ENCODE assay signal across 24 cellular contexts in genomic region chr9:93178851-93179786, GRCh38. TPM values are rescaled to one million over a fixed set of nuclear protein-coding genes. Genes with fewer than 3 reads are reported as not detected.
DNase-seq lines count a peak whose midpoint lies in the region; ATAC-seq and TF ChIP-seq lines count a peak whose summit lies in the region.
"Had no signal": no experiment of that assay in that cellular context is flagged by ENCODE, and none has a peak within 500 bp of the region (broad histone marks: within the 10 kb centered on the region; RNA-seq: fewer than 3 reads in every experiment).

No MANE protein-coding gene starts in this region.

- H3K27ac Mint-ChIP-seq in stimulated activated naive CD8-positive, alpha-beta T cell treated with anti-CD3 and anti-CD28 coated beads, Interleukin-15, amount 100 ng/mL, for 72 hours: peak overlapping the region; percentile 8 to 27
- H3K27ac Mint-ChIP-seq: CD14-positive monocyte; CD4-positive, alpha-beta T cell had no signal

- no peak overlapping the region for H3K27ac ChIP-seq in osteoblast (ENCODE audit: low read depth, low read length)
- H3K27ac ChIP-seq: A549; BLaER1 treated with 17β-estradiol and CSF1 and Interleukin-3, amounts not matched to agents 10 nM and 100 nM; GM23248 had no signal

- TF ChIP-seq CTCF in osteoblast (IDR thresholded peaks at IDR 0.05; ENCODE audit: extremely low read depth, low read depth, low read length): no peak

- H3K79me2 ChIP-seq in osteoblast (ENCODE audit: insufficient read depth, low read length): no peaks in the 10 kb centered on the region

- no peak for ATAC-seq in Right ventricle myocardium inferior
- no peak for ATAC-seq in Right ventricle myocardium superior (ENCODE audit: poor library complexity)
- ATAC-seq in stimulated activated naive CD8-positive, alpha-beta T cell treated with anti-CD3 and anti-CD28 coated beads, Interleukin-15, amount 100 ng/mL, for 72 hours: no peak
- ATAC-seq in stimulated activated naive CD8-positive, alpha-beta T cell treated with anti-CD3 and anti-CD28 coated beads, Interleukin-15, Interleukin-2, amounts not matched to agents 100 U/mL and 50 U/mL, for 24 hours: no peak
- ATAC-seq: A549, GM12878 had no signal

- no peaks in the 10 kb centered on the region for H3K9me3 ChIP-seq in osteoblast (ENCODE audit: low read depth, low read length)
- H3K9me3 ChIP-seq: A549; BE2C; BLaER1 treated with 17β-estradiol and CSF1 and Interleukin-3, amounts not matched to agents 10 nM and 100 nM had no signal

- no peaks in the 10 kb centered on the region for H3K9me3 Mint-ChIP-seq in stimulated activated naive CD8-positive, alpha-beta T cell treated with anti-CD3 and anti-CD28 coated beads, Interleukin-15, amount 100 ng/mL, for 72 hours
- H3K9me3 Mint-ChIP-seq: CD4-positive, alpha-beta T cell; CD8-positive, alpha-beta memory T cell had no signal

- intact Hi-C loops in Right ventricle myocardium inferior (cut with DNase I): no loop called here
- intact Hi-C loops in Right ventricle myocardium superior (cut with DNase I): no loop called here

- H3K4me1 Mint-ChIP-seq in stimulated activated naive CD8-positive, alpha-beta T cell treated with anti-CD3 and anti-CD28 coated beads, Interleukin-15, amount 100 ng/mL, for 72 hours: peaks cover 11% of the 10 kb centered on the region

- peak; percentile 7 for DNase-seq in Right ventricle myocardium inferior (ENCODE audit: missing footprints)
- no peak for DNase-seq in Right ventricle myocardium superior
- no peak for DNase-seq in stimulated activated naive CD8-positive, alpha-beta T cell treated with anti-CD3 and anti-CD28 coated beads, Interleukin-15, amount 100 ng/mL, for 72 hours
- no peak for DNase-seq in stimulated activated naive CD8-positive, alpha-beta T cell treated with anti-CD3 and anti-CD28 coated beads, Interleukin-15, Interleukin-2, amounts not matched to agents 100 U/mL and 50 U/mL, for 24 hours
- DNase-seq in osteoblast (ENCODE audit: insufficient read length, low spot score, missing footprints): peak; percentile 73
- no peak for DNase-seq in effector CD8-positive, alpha-beta T cell (lab: John Stamatoyannopoulos, UW)
- no peak for DNase-seq in superior temporal gyrus (ENCODE audit: extremely low spot score)
- DNase-seq: 8988T; ACHN; AML-193; BE2C; CD4-positive, alpha-beta T cell; CD8-positive, alpha-beta memory T cell; DMS 273 treated with DMSO at 0.1 percent for 48 hours; DMS79; EL; GDM1; GM23248; H7; HCEC 1CT had no signal

- H4K20me1 ChIP-seq in osteoblast (ENCODE audit: insufficient read depth, low read length): no peaks in the 10 kb centered on the region

- peaks cover 32% of the 10 kb centered on the region for H3K27me3 ChIP-seq in osteoblast (ENCODE audit: insufficient read depth, low read length)

- no peak overlapping the region for H2AFZ ChIP-seq in osteoblast (ENCODE audit: low read length)
- H2AFZ ChIP-seq: GM23248 had no signal

- H3K4me3 Mint-ChIP-seq in stimulated activated naive CD8-positive, alpha-beta T cell treated with anti-CD3 and anti-CD28 coated beads, Interleukin-15, amount 100 ng/mL, for 72 hours: no peak overlapping the region
- H3K4me3 Mint-ChIP-seq: CD14-positive monocyte; CD4-positive, alpha-beta T cell; CD8-positive, alpha-beta memory T cell had no signal

- no peaks in the 10 kb centered on the region for H3K4me1 ChIP-seq in osteoblast (ENCODE audit: insufficient read depth, low read length)
- H3K4me1 ChIP-seq: A549, BE2C had no signal

- peaks cover 51% of the 10 kb centered on the region for H3K27me3 Mint-ChIP-seq in stimulated activated naive CD8-positive, alpha-beta T cell treated with anti-CD3 and anti-CD28 coated beads, Interleukin-15, amount 100 ng/mL, for 72 hours

- no peak overlapping the region for H3K4me3 ChIP-seq in osteoblast (ENCODE audit: insufficient read depth, low read length)
- H3K4me3 ChIP-seq: A549; BLaER1 treated with 17β-estradiol and CSF1 and Interleukin-3, amounts not matched to agents 10 nM and 100 nM; GM12878; GM23248 had no signal

- no peak overlapping the region for H3K4me2 ChIP-seq in osteoblast (ENCODE audit: insufficient read depth, low read length)
- H3K4me2 ChIP-seq: A549 had no signal

- no peaks in the 10 kb centered on the region for H3K36me3 ChIP-seq in osteoblast (ENCODE audit: insufficient read depth, low read length)
- H3K36me3 ChIP-seq: BE2C; BLaER1 treated with 17β-estradiol and CSF1 and Interleukin-3, amounts not matched to agents 10 nM and 100 nM had no signal

RNA-seq across cellular contexts. Expression of gene WNK2, which starts 4.8 kb away (rescaled TPM):
- total RNA-seq in Right ventricle myocardium inferior (200 TPM), Right ventricle myocardium superior (222 TPM), osteoblast (not detected in 2 replicates)
- total RNA-seq: GM23248 had no signal

RNA-seq across cellular contexts. Expression of gene NINJ1, which starts 45.1 kb away (rescaled TPM):
- total RNA-seq in Right ventricle myocardium inferior (55.5 TPM), Right ventricle myocardium superior (49.2 TPM), osteoblast (33.6 and 34.7 TPM in 2 replicates)

Comparison
In these comparisons a context has a peak if more than half of its experiments do, and no peak if none do; other contexts are left out.
1. DNase-seq: peak in Right ventricle myocardium inferior (single experiment) and osteoblast (single experiment); none in Right ventricle myocardium superior (single experiment), stimulated activated naive CD8-positive, alpha-beta T cell treated with anti-CD3 and anti-CD28 coated beads, Interleukin-15, amount 100 ng/mL, for 72 hours (0 of 2), stimulated activated naive CD8-positive, alpha-beta T cell treated with anti-CD3 and anti-CD28 coated beads, Interleukin-15, Interleukin-2, amounts not matched to agents 100 U/mL and 50 U/mL, for 24 hours (single experiment), effector CD8-positive, alpha-beta T cell (single experiment) and superior temporal gyrus (single experiment).
2. RNA of gene WNK2, which starts 4.8 kb away (total RNA-seq): 222 TPM in Right ventricle myocardium superior (single experiment) and 200 TPM in Right ventricle myocardium inferior (single experiment); not detected in osteoblast; every median in the first group is over 100 times any median in the second.